Comparison of ENCODE assay signal across 2 cellular contexts in the genomic region with DNA sequence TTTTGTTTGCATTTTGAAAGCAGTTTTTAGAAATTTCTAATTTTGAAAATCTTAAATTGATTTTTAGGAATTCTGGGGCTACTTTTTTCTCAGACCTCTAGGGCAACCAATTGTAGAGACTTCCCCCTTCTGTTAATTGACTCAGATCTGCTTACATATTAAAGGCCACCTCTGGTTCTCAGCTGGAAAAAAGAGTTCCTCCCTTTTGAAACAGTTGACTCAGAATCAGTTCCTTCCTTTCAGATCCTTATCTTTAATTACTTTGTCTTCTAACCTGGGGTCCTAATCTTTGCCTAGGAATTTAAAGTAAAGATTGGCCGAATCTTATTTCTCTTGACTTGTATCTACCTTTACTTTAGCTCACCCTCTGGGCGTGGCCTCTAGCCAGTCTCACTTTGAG.
A peak's percentile ranks its signal among the peaks of the same experiment; 100 is the strongest.
TF ChIP-seq lines count a peak whose summit lies in the region.

No MANE protein-coding gene starts in this region.

TF ChIP-seq in IMR-90, 13 proteins besides CTCF, POLR2A, EP300 and RAD21:
- TF ChIP-seq SMC3 (IDR thresholded peaks at IDR 0.05; ENCODE audit: low read depth, low read length): no peak
TF ChIP-seq in IMR-90: peak in this region for 0.

TF ChIP-seq in H1, 55 proteins besides CTCF, POLR2A, EP300 and RAD21:
- TF ChIP-seq, protein P1, sequence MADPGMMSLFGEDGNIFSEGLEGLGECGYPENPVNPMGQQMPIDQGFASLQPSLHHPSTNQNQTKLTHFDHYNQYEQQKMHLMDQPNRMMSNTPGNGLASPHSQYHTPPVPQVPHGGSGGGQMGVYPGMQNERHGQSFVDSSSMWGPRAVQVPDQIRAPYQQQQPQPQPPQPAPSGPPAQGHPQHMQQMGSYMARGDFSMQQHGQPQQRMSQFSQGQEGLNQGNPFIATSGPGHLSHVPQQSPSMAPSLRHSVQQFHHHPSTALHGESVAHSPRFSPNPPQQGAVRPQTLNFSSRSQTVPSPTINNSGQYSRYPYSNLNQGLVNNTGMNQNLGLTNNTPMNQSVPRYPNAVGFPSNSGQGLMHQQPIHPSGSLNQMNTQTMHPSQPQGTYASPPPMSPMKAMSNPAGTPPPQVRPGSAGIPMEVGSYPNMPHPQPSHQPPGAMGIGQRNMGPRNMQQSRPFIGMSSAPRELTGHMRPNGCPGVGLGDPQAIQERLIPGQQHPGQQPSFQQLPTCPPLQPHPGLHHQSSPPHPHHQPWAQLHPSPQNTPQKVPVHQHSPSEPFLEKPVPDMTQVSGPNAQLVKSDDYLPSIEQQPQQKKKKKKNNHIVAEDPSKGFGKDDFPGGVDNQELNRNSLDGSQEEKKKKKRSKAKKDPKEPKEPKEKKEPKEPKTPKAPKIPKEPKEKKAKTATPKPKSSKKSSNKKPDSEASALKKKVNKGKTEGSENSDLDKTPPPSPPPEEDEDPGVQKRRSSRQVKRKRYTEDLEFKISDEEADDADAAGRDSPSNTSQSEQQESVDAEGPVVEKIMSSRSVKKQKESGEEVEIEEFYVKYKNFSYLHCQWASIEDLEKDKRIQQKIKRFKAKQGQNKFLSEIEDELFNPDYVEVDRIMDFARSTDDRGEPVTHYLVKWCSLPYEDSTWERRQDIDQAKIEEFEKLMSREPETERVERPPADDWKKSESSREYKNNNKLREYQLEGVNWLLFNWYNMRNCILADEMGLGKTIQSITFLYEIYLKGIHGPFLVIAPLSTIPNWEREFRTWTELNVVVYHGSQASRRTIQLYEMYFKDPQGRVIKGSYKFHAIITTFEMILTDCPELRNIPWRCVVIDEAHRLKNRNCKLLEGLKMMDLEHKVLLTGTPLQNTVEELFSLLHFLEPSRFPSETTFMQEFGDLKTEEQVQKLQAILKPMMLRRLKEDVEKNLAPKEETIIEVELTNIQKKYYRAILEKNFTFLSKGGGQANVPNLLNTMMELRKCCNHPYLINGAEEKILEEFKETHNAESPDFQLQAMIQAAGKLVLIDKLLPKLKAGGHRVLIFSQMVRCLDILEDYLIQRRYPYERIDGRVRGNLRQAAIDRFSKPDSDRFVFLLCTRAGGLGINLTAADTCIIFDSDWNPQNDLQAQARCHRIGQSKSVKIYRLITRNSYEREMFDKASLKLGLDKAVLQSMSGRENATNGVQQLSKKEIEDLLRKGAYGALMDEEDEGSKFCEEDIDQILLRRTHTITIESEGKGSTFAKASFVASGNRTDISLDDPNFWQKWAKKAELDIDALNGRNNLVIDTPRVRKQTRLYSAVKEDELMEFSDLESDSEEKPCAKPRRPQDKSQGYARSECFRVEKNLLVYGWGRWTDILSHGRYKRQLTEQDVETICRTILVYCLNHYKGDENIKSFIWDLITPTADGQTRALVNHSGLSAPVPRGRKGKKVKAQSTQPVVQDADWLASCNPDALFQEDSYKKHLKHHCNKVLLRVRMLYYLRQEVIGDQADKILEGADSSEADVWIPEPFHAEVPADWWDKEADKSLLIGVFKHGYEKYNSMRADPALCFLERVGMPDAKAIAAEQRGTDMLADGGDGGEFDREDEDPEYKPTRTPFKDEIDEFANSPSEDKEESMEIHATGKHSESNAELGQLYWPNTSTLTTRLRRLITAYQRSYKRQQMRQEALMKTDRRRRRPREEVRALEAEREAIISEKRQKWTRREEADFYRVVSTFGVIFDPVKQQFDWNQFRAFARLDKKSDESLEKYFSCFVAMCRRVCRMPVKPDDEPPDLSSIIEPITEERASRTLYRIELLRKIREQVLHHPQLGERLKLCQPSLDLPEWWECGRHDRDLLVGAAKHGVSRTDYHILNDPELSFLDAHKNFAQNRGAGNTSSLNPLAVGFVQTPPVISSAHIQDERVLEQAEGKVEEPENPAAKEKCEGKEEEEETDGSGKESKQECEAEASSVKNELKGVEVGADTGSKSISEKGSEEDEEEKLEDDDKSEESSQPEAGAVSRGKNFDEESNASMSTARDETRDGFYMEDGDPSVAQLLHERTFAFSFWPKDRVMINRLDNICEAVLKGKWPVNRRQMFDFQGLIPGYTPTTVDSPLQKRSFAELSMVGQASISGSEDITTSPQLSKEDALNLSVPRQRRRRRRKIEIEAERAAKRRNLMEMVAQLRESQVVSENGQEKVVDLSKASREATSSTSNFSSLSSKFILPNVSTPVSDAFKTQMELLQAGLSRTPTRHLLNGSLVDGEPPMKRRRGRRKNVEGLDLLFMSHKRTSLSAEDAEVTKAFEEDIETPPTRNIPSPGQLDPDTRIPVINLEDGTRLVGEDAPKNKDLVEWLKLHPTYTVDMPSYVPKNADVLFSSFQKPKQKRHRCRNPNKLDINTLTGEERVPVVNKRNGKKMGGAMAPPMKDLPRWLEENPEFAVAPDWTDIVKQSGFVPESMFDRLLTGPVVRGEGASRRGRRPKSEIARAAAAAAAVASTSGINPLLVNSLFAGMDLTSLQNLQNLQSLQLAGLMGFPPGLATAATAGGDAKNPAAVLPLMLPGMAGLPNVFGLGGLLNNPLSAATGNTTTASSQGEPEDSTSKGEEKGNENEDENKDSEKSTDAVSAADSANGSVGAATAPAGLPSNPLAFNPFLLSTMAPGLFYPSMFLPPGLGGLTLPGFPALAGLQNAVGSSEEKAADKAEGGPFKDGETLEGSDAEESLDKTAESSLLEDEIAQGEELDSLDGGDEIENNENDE (IDR thresholded peaks at IDR 0.05; ENCODE audit: insufficient replicate concordance, low read length): peak; percentile 19
- no peak for TF ChIP-seq JUN (IDR thresholded peaks at IDR 0.05; ENCODE audit: low read depth, low read length)
